Comparison of ENCODE assay signal across 1 cellular context in genomic region chr2:85539361-85540130, GRCh38.
A peak's percentile ranks its signal among the peaks of the same experiment; 100 is the strongest.
TF ChIP-seq lines count a peak whose summit lies in the region.

No MANE protein-coding gene starts in this region.

TF ChIP-seq in HepG2, 621 proteins besides CTCF, POLR2A, EP300 and RAD21 (continued from another document and continues in another):
- TF ChIP-seq ZNF776 (CRISPR knock-in tag; IDR thresholded peaks at IDR 0.05): peak; percentile 68; the same call in 1 of the 2 replicates
- 0 out of 2 replicates have a peak, but pooled peaks have one; percentile 83 for TF ChIP-seq MZF1 (CRISPR knock-in tag; IDR thresholded peaks at IDR 0.05; ENCODE audit: borderline replicate concordance)
- no peak for TF ChIP-seq CENPT (CRISPR knock-in tag; IDR thresholded peaks at IDR 0.05; ENCODE audit: low read depth)
- TF ChIP-seq ATF1 (CRISPR knock-in tag; IDR thresholded peaks at IDR 0.05): no peak
- TF ChIP-seq MTERF4 (CRISPR knock-in tag; IDR thresholded peaks at IDR 0.05): no peak; the same call in 1 of the 2 replicates
- TF ChIP-seq LCORL (IDR thresholded peaks at IDR 0.05): no peak
- TF ChIP-seq LCORL (CRISPR knock-in tag; IDR thresholded peaks at IDR 0.05): peak; percentile 74
- no peak for TF ChIP-seq MAF1 (CRISPR knock-in tag; IDR thresholded peaks at IDR 0.05; ENCODE audit: borderline replicate concordance)
- TF ChIP-seq UBTF (CRISPR knock-in tag; IDR thresholded peaks at IDR 0.05): no peak
- peak; percentile 33; the same call in 1 of the 2 replicates for TF ChIP-seq TBX2 (CRISPR knock-in tag; IDR thresholded peaks at IDR 0.05; ENCODE audit: borderline replicate concordance)
- TF ChIP-seq EZH2 (conservative IDR thresholded peaks at IDR 0.05; ENCODE audit: low read depth, low read length): no peak
- TF ChIP-seq TRIM24 (CRISPR knock-in tag; IDR thresholded peaks at IDR 0.05): no peak
- peak; percentile 73; the same call in 1 of the 2 replicates for TF ChIP-seq KDM5A (IDR thresholded peaks at IDR 0.05; ENCODE audit: borderline replicate concordance, low read length)
- TF ChIP-seq ZC3H13 (CRISPR knock-in tag; IDR thresholded peaks at IDR 0.05): peak; percentile 69
- no peak for TF ChIP-seq DR1 (CRISPR knock-in tag; IDR thresholded peaks at IDR 0.05)
- TF ChIP-seq AKNA (CRISPR knock-in tag; IDR thresholded peaks at IDR 0.05; ENCODE audit: borderline replicate concordance): peak; percentile 85
- no peak for TF ChIP-seq U2AF1 (optimal IDR thresholded peaks at IDR 0.05; ENCODE audit: low read depth, low read length)
- TF ChIP-seq DDIT3 (CRISPR knock-in tag; IDR thresholded peaks at IDR 0.05): no peak
- peak; percentile 99 for TF ChIP-seq MAX (IDR thresholded peaks at IDR 0.05)
- TF ChIP-seq ZNF292 (CRISPR knock-in tag; IDR thresholded peaks at IDR 0.05; ENCODE audit: borderline replicate concordance, low read depth): no peak
- TF ChIP-seq ZNF746 (CRISPR knock-in tag; IDR thresholded peaks at IDR 0.05): 0 out of 2 replicates have a peak, but pooled peaks have one; percentile 78
- peak; percentile 23; the same call in 1 of the 2 replicates for TF ChIP-seq ZBTB4 (CRISPR knock-in tag; IDR thresholded peaks at IDR 0.05; ENCODE audit: borderline replicate concordance)
- peak; percentile 87 for TF ChIP-seq ZNF430 (CRISPR knock-in tag; IDR thresholded peaks at IDR 0.05)
- TF ChIP-seq FOXA3 (CRISPR knock-in tag; IDR thresholded peaks at IDR 0.05): no peak
- peak; percentile 97 for TF ChIP-seq RBM39 (IDR thresholded peaks at IDR 0.05; ENCODE audit: low read depth, low read length, poor library complexity, severe bottlenecking)
- no peak for TF ChIP-seq ZBTB21 (CRISPR knock-in tag; IDR thresholded peaks at IDR 0.05)
- TF ChIP-seq CEBPB (IDR thresholded peaks at IDR 0.05; ENCODE audit: borderline replicate concordance, low read depth, low read length): no peak
- TF ChIP-seq ZNF17 (CRISPR knock-in tag; IDR thresholded peaks at IDR 0.05): 0 out of 2 replicates have a peak, but pooled peaks have one; percentile 59
- TF ChIP-seq ZNF788 (CRISPR knock-in tag; IDR thresholded peaks at IDR 0.05; ENCODE audit: borderline replicate concordance): peak; percentile 72
- no peak; the same call in 1 of the 2 replicates for TF ChIP-seq SKIL (CRISPR knock-in tag; IDR thresholded peaks at IDR 0.05; ENCODE audit: borderline replicate concordance)
- TF ChIP-seq ZSCAN30 (CRISPR knock-in tag; IDR thresholded peaks at IDR 0.05): no peak
- TF ChIP-seq ZBTB34 (CRISPR knock-in tag; IDR thresholded peaks at IDR 0.05): no peak
- no peak for TF ChIP-seq ELF1 (CRISPR knock-in tag; IDR thresholded peaks at IDR 0.05)
- peak; percentile 83; the same call in 1 of the 2 replicates for TF ChIP-seq BRD4 (CRISPR knock-in tag; IDR thresholded peaks at IDR 0.05)
- TF ChIP-seq ZNF790 (CRISPR knock-in tag; IDR thresholded peaks at IDR 0.05; ENCODE audit: borderline replicate concordance): peak; percentile 88; the same call in 1 of the 2 replicates
- TF ChIP-seq ZNF687 (CRISPR knock-in tag; IDR thresholded peaks at IDR 0.05): peak; percentile 99
- no peak for TF ChIP-seq SCMH1 (CRISPR knock-in tag; IDR thresholded peaks at IDR 0.05; ENCODE audit: borderline replicate concordance)
- TF ChIP-seq TAF15 (IDR thresholded peaks at IDR 0.05; ENCODE audit: low read depth, low read length, poor library complexity, severe bottlenecking): peak; percentile 93
- no peak for TF ChIP-seq NFIC (IDR thresholded peaks at IDR 0.05; ENCODE audit: low read length)
- TF ChIP-seq KDM2A (CRISPR knock-in tag; IDR thresholded peaks at IDR 0.05; ENCODE audit: borderline replicate concordance, low read depth): peak; percentile 64; the same call in 1 of the 2 replicates
- no peak for TF ChIP-seq SOX5 (CRISPR knock-in tag; IDR thresholded peaks at IDR 0.05; ENCODE audit: borderline replicate concordance)
- TF ChIP-seq ZNF703 (CRISPR knock-in tag; IDR thresholded peaks at IDR 0.05; ENCODE audit: borderline replicate concordance): no peak; the same call in 1 of the 2 replicates
- peak; percentile 54 for TF ChIP-seq NFKB2 (CRISPR knock-in tag; IDR thresholded peaks at IDR 0.05; ENCODE audit: borderline replicate concordance)
